In genomic region chr18:8706981-8707940, GRCh38 we compare ENCODE assay signal across 8 cellular contexts. TPM values are rescaled to one million over a fixed set of nuclear protein-coding genes. Genes with fewer than 3 reads are reported as not detected.
DNase-seq lines count a peak whose midpoint lies in the region; ATAC-seq, FAIRE-seq and TF ChIP-seq lines count a peak whose summit lies in the region.

No MANE protein-coding gene starts in this region.

- H3K4me3 Mint-ChIP-seq in activated naive CD8-positive, alpha-beta T cell treated with anti-CD3 and anti-CD28 coated beads, Interleukin-2, amount 50 U/mL, for 24 hours: peak overlapping the region; percentile 80

- H3K27ac Mint-ChIP-seq in activated naive CD8-positive, alpha-beta T cell treated with anti-CD3 and anti-CD28 coated beads, Interleukin-2, amount 50 U/mL, for 24 hours: peak overlapping the region; percentile 46

- WGBS in pancreas, 2 donors: 9 to 11% methylated on average over 41 of the region's 41 CpGs

- DNase-seq in NCI-H2107 (lab: John Stamatoyannopoulos, UW): peak; percentile 10
- no peak for DNase-seq in NCI-H2107 treated with DMSO at 0.1 percent for 48 hours (lab: John Stamatoyannopoulos, UW; ENCODE audit: unreplicated experiment)
- peak; percentile 79 for DNase-seq in NCI-H2171 treated with DMSO at 0.1 percent for 48 hours (lab: John Stamatoyannopoulos, UW)
- no peak for DNase-seq in activated naive CD8-positive, alpha-beta T cell treated with anti-CD3 and anti-CD28 coated beads, Interleukin-2, amount 50 U/mL, for 24 hours
- peak; percentile 69 to 71 for DNase-seq in cardiac muscle cell (ENCODE audit: low read depth in 1 of 2, low spot score in 1 of 2)
- DNase-seq in pancreas: peak; percentile 51 to 85 (median 67)

- FAIRE-seq in pancreas (lab: Jason Lieb, UNC): no peak

- H3K4me1 ChIP-seq in cardiac muscle cell (ENCODE audit: low read depth) (no peaks in the 10 kb centered on the region), pancreas (peaks cover 0 to 9% (median 4%) of the 10 kb centered on the region in 3 donors)

- H3K27me3 Mint-ChIP-seq in activated naive CD8-positive, alpha-beta T cell treated with anti-CD3 and anti-CD28 coated beads, Interleukin-2, amount 50 U/mL, for 24 hours: peaks cover 48% of the 10 kb centered on the region

- H3K27me3 ChIP-seq in cardiac muscle cell (peaks cover 23% of the 10 kb centered on the region), pancreas (no peaks in the 10 kb centered on the region)

- intact Hi-C loops in pancreas (cut with DNase I): no loop called here

- peak overlapping the region; percentile 58 for H3K4me3 ChIP-seq in cardiac muscle cell
- peak overlapping the region; percentile 30 to 65 (median 44) for H3K4me3 ChIP-seq in pancreas

- H3K36me3 Mint-ChIP-seq in activated naive CD8-positive, alpha-beta T cell treated with anti-CD3 and anti-CD28 coated beads, Interleukin-2, amount 50 U/mL, for 24 hours (ENCODE audit: low read depth): no peaks in the 10 kb centered on the region

- H3K9me3 Mint-ChIP-seq in activated naive CD8-positive, alpha-beta T cell treated with anti-CD3 and anti-CD28 coated beads, Interleukin-2, amount 50 U/mL, for 24 hours: no peaks in the 10 kb centered on the region

- H3K36me3 ChIP-seq in cardiac muscle cell (no peaks in the 10 kb centered on the region), pancreas (no peaks in the 10 kb centered on the region)

- H3K9me3 ChIP-seq in cardiac muscle cell (ENCODE audit: low read depth) (no peaks in the 10 kb centered on the region), pancreas (no peaks in the 10 kb centered on the region)

- H3K4me1 Mint-ChIP-seq in activated naive CD8-positive, alpha-beta T cell treated with anti-CD3 and anti-CD28 coated beads, Interleukin-2, amount 50 U/mL, for 24 hours: peaks cover 16% of the 10 kb centered on the region

- TF ChIP-seq CTCF in cardiac muscle cell (IDR thresholded peaks at IDR 0.05; ENCODE audit: low read depth, low read length) (peak; percentile 43), pancreas (IDR thresholded peaks at IDR 0.05) (peak in 2 of 4 donors; percentile 9 to 12)

- H3K27ac ChIP-seq in cardiac muscle cell (no peak overlapping the region), pancreas (peak overlapping the region in 1 of 4 donors; percentile 15)

- no peak for ATAC-seq in activated naive CD8-positive, alpha-beta T cell treated with anti-CD3 and anti-CD28 coated beads, Interleukin-2, amount 50 U/mL, for 24 hours
- ATAC-seq in pancreas (peak; percentile 33 to 49 (median 42)), HG03139 (IDR thresholded peaks at IDR 0.05; ENCODE audit: unreplicated experiment) (no peak), HG03442 (IDR thresholded peaks at IDR 0.05; ENCODE audit: unreplicated experiment) (no peak)

RNA-seq across cellular contexts. Expression of gene MTCL1, which starts 1.9 kb away (rescaled TPM):
- total RNA-seq in cardiac muscle cell: 4.7 and 9.6 TPM in 2 replicates
- polyA plus RNA-seq in cardiac muscle cell: 1.8 and 3.5 TPM in 2 replicates
- total RNA-seq in pancreas: 10 to 100 TPM in 4 of 6 donors, 1 to 10 TPM in 2; 9.2 to 14.9 (median 11.9) TPM
- polyA plus RNA-seq in pancreas: 10 to 100 TPM; 12.5 to 18.4 TPM

Comparison
In these comparisons a context has a peak if more than half of its experiments do, and no peak if none do; other contexts are left out.
1. DNase-seq: peak in NCI-H2107 (single experiment), NCI-H2171 treated with DMSO at 0.1 percent for 48 hours (single experiment), cardiac muscle cell (2 of 2) and pancreas (6 of 6); none in NCI-H2107 treated with DMSO at 0.1 percent for 48 hours (single experiment) and activated naive CD8-positive, alpha-beta T cell treated with anti-CD3 and anti-CD28 coated beads, Interleukin-2, amount 50 U/mL, for 24 hours (single experiment).
2. ATAC-seq: peak in pancreas (4 of 4); none in activated naive CD8-positive, alpha-beta T cell treated with anti-CD3 and anti-CD28 coated beads, Interleukin-2, amount 50 U/mL, for 24 hours (single experiment), HG03139 (single experiment) and HG03442 (single experiment).